11 cellular contexts compared by ENCODE assay signal in genomic region chr7:139854803-139855497, GRCh38. TPM values are rescaled to one million over a fixed set of nuclear protein-coding genes. Genes with fewer than 3 reads are reported as not detected.
DNase-seq lines count a peak whose midpoint lies in the region; ATAC-seq and TF ChIP-seq lines count a peak whose summit lies in the region.
"Had no signal": no experiment of that assay in that cellular context is flagged by ENCODE, and none has a peak within 500 bp of the region (broad histone marks: within the 10 kb centered on the region; RNA-seq: fewer than 3 reads in every experiment).

No MANE protein-coding gene starts in this region.

- POLR2A ChIA-PET in activated CD4-positive, alpha-beta memory T cell treated with anti-CD3 and anti-CD28 coated beads, Interleukin-2, amount 10 ng/mL, durations not matched to agents 7 days and 5 days (lab: Charles Lee), result interaction anchor here (1.2 to 1.9 kb wide), 3 partner anchors 22 to 61 kb away, joined by 4 read pairs; no protein-coding TSS in a partner anchor

- H3K9me3 ChIP-seq in H9 (ENCODE audit: control insufficient read depth, low read depth, low read length), result no peaks in the 10 kb centered on the region

- no peaks in the 10 kb centered on the region for H3K27me3 ChIP-seq in H9 (ENCODE audit: insufficient read depth, low read length)

- no peak overlapping the region for H3T11ph ChIP-seq in H9 (ENCODE audit: low read length)

- no peak overlapping the region for H3K23ac ChIP-seq in H9 (ENCODE audit: insufficient read length, low read depth, low read length)

- no peaks in the 10 kb centered on the region for H3K79me2 ChIP-seq in H9 (ENCODE audit: insufficient read depth, low read length)

- H3K4me2 ChIP-seq in H9 (ENCODE audit: insufficient read depth, insufficient read length, low read length), result no peak overlapping the region

- H3K36me3 Mint-ChIP-seq in H9 (ENCODE audit: insufficient read depth in 1 of 3, low read depth in 3 of 3) (no peaks in the 10 kb centered on the region), natural killer cell (no peaks in the 10 kb centered on the region)
- peaks cover 17% of the 10 kb centered on the region for H3K36me3 Mint-ChIP-seq in activated CD4-positive, alpha-beta memory T cell treated with anti-CD3 and anti-CD28 coated beads, Interleukin-2, amount 10 ng/mL, durations not matched to agents 7 days and 5 days (ENCODE audit: low read depth)

- H3K4me3 Mint-ChIP-seq in H9 (no peak overlapping the region), natural killer cell (peak overlapping the region; percentile 66)
- H3K4me3 Mint-ChIP-seq in activated CD4-positive, alpha-beta memory T cell treated with anti-CD3 and anti-CD28 coated beads, Interleukin-2, amount 10 ng/mL, durations not matched to agents 7 days and 5 days, result no peak overlapping the region

- no peak overlapping the region for H2BK15ac ChIP-seq in H9 (ENCODE audit: low read depth, low read length)

- H4K91ac ChIP-seq in H9 (ENCODE audit: insufficient read length, low read depth, low read length), result no peak overlapping the region

- H3K4ac ChIP-seq in H9 (ENCODE audit: low read depth, low read length), result no peak overlapping the region

- no CpG with 5 or more reads among the region's 4 CpGs for WGBS in H9 (ENCODE audit: extremely low coverage, insufficient read length, low lambda C conversion rate)

- no peak overlapping the region for H3K9ac ChIP-seq in H9 (ENCODE audit: extremely low read depth, insufficient read length, low read length)

- H3K18ac ChIP-seq in H9 (ENCODE audit: insufficient read length, low read depth, low read length), result no peak overlapping the region

- H3K79me1 ChIP-seq in H9 (ENCODE audit: insufficient read depth, low read depth, low read length, poor library complexity, severe bottlenecking), result no peaks in the 10 kb centered on the region

- TF ChIP-seq CTCF in H9 (conservative IDR thresholded peaks at IDR 0.05) (no peak), natural killer cell (IDR thresholded peaks at IDR 0.05) (no peak)

- H3K27ac ChIP-seq in H9 (ENCODE audit: insufficient read length, low read depth, low read length), result no peak overlapping the region

- no peak overlapping the region for H2BK20ac ChIP-seq in H9 (ENCODE audit: low read depth, low read length, poor library complexity, severe bottlenecking)

- intact Hi-C loops in natural killer cell (cut with micrococcal nuclease), result loop anchor here (2.0 kb wide), 2 partner anchors 16 to 34 kb away; no protein-coding TSS in a partner anchor

- no peaks in the 10 kb centered on the region for H3K4me1 ChIP-seq in H9 (ENCODE audit: insufficient read depth, low read length)

- peak overlapping the region in 2 of 3 experiments; percentile 42 to 70; a peak in 2 of 7 replicates for H3K27ac Mint-ChIP-seq in H9
- H3K27ac Mint-ChIP-seq in activated CD4-positive, alpha-beta memory T cell treated with anti-CD3 and anti-CD28 coated beads, Interleukin-2, amount 10 ng/mL, durations not matched to agents 7 days and 5 days, result peak overlapping the region; percentile 72
- peak overlapping the region; percentile 87 to 90 for H3K27ac Mint-ChIP-seq in natural killer cell

- H3K9me3 Mint-ChIP-seq in H9, result no peaks in the 10 kb centered on the region
- H3K9me3 Mint-ChIP-seq in activated CD4-positive, alpha-beta memory T cell treated with anti-CD3 and anti-CD28 coated beads, Interleukin-2, amount 10 ng/mL, durations not matched to agents 7 days and 5 days, result peaks cover 5% of the 10 kb centered on the region
- H3K9me3 Mint-ChIP-seq in natural killer cell, result no peaks in the 10 kb centered on the region

- no peak overlapping the region for H2BK120ac ChIP-seq in H9 (ENCODE audit: low read depth, low read length, poor library complexity, severe bottlenecking)

- H3K27me3 Mint-ChIP-seq in H9 (ENCODE audit: low read depth) (no peaks in the 10 kb centered on the region; the same call in 1 of the 2 replicates), natural killer cell (ENCODE audit: low read depth in 2 of 2) (no peaks in the 10 kb centered on the region)
- H3K27me3 Mint-ChIP-seq in activated CD4-positive, alpha-beta memory T cell treated with anti-CD3 and anti-CD28 coated beads, Interleukin-2, amount 10 ng/mL, durations not matched to agents 7 days and 5 days, result no peaks in the 10 kb centered on the region

- H3K4me1 Mint-ChIP-seq in H9 (peaks cover 3 to 11% of the 10 kb centered on the region in 2 experiments; a peak in 3 of 4 replicates), natural killer cell (peaks cover 58 to 73% of the 10 kb centered on the region in 2 donors)
- peaks cover 23% of the 10 kb centered on the region for H3K4me1 Mint-ChIP-seq in activated CD4-positive, alpha-beta memory T cell treated with anti-CD3 and anti-CD28 coated beads, Interleukin-2, amount 10 ng/mL, durations not matched to agents 7 days and 5 days

- H3K23me2 ChIP-seq in H9 (ENCODE audit: insufficient read length, low read depth, low read length, poor library complexity, severe bottlenecking), result no peaks in the 10 kb centered on the region

- H2BK5ac ChIP-seq in H9 (ENCODE audit: insufficient read length, low read length), result no peak overlapping the region

- no peak overlapping the region for H3K14ac ChIP-seq in H9 (ENCODE audit: insufficient read depth, low read length)

- ATAC-seq in natural killer cell (peak; percentile 71 to 83 (median 74)), GM21737 (IDR thresholded peaks at IDR 0.05; ENCODE audit: unreplicated experiment) (no peak)

- DNase-seq in DMS53 treated with DMSO at 0.1 percent for 48 hours (lab: John Stamatoyannopoulos, UW; ENCODE audit: unreplicated experiment) (peak; percentile 44), H9 (no peak), natural killer cell (no peak), medulla oblongata (ENCODE audit: extremely low spot score) (no peak), amygdala (lab: John Stamatoyannopoulos, UW) (no peak)
- no peak for DNase-seq in activated CD4-positive, alpha-beta memory T cell treated with anti-CD3 and anti-CD28 coated beads, Interleukin-2, amount 10 ng/mL, durations not matched to agents 7 days and 5 days
- DNase-seq in stimulated activated naive CD4-positive, alpha-beta T cell treated with Interleukin-2 at 50 U/mL for 16 hours (lab: John Stamatoyannopoulos, UW), result no peak
- DNase-seq: foreskin melanocyte; GOT3; stimulated activated CD8-positive, alpha-beta memory T cell treated with anti-CD3 and anti-CD28 coated beads, Interleukin-4, amount 100 ng/mL, for 48 hours had no signal

- H4K8ac ChIP-seq in H9 (replicated peaks; ENCODE audit: insufficient read length, low read depth, low read length), result no peak overlapping the region

- H4K5ac ChIP-seq in H9 (ENCODE audit: insufficient read length, low read depth, low read length), result no peak overlapping the region

- H4K20me1 ChIP-seq in H9 (ENCODE audit: control insufficient read depth, insufficient read depth, insufficient read length), result no peaks in the 10 kb centered on the region

- no peak overlapping the region for H2AK5ac ChIP-seq in H9 (ENCODE audit: insufficient read length, low read length)

- no peak overlapping the region for H2BK12ac ChIP-seq in H9 (ENCODE audit: insufficient read length, low read depth, low read length)

- no peak overlapping the region for H3K56ac ChIP-seq in H9 (ENCODE audit: insufficient read length, low read depth, low read length)

- CTCF ChIA-PET in activated CD4-positive, alpha-beta memory T cell treated with anti-CD3 and anti-CD28 coated beads, Interleukin-2, amount 10 ng/mL, durations not matched to agents 7 days and 5 days (lab: Charles Lee), result interaction anchor here (1.3 kb wide), 2 partner anchors 209 to 236 kb away, joined by 3 to 5 read pairs; no protein-coding TSS in a partner anchor

- no peak overlapping the region for H2AFZ ChIP-seq in H9 (ENCODE audit: low read length)

RNA-seq across cellular contexts. Expression of gene TBXAS1, which starts 25.9 kb away (rescaled TPM):
- 0.39 and 1.4 TPM in 2 replicates for total RNA-seq in H9 (2021)
- total RNA-seq in activated CD4-positive, alpha-beta memory T cell treated with anti-CD3 and anti-CD28 coated beads, Interleukin-2, amount 10 ng/mL, durations not matched to agents 7 days and 5 days, result 10 to 100 TPM; 27.4 to 28.7 TPM
- total RNA-seq in natural killer cell, result 100 to 1,000 TPM in 1 of 3 donors, 10 to 100 TPM in 2; 72.7 to 110 (median 88.7) TPM

Comparison
In these comparisons a context has a peak if more than half of its experiments do, and no peak if none do; other contexts are left out.
1. RNA of gene TBXAS1, which starts 25.9 kb away (total RNA-seq): 72.7 to 110 TPM in natural killer cell and 27.4 to 28.7 TPM in activated CD4-positive, alpha-beta memory T cell treated with anti-CD3 and anti-CD28 coated beads, Interleukin-2, amount 10 ng/mL, durations not matched to agents 7 days and 5 days; 0.39 to 1.4 TPM in H9; every median in the first group is over 10 times any median in the second.
2. Peak in every context shown above with its lines, with median percentiles within 50 percentile points of each other: H3K27ac Mint-ChIP-seq.